8 cellular contexts compared by ENCODE assay signal in genomic region chr5:132425009-132425937, GRCh38. TPM values are rescaled to one million over a fixed set of nuclear protein-coding genes. Genes with fewer than 3 reads are reported as not detected.
DNase-seq lines count a peak whose midpoint lies in the region; ATAC-seq and TF ChIP-seq lines count a peak whose summit lies in the region.

No MANE protein-coding gene starts in this region.

- CTCF ChIA-PET in MCF 10A (lab: Yijun Ruan, JAX), result interaction anchor here (0.8 to 4.7 kb wide), 19 partner anchors 8 to 244 kb away, joined by 3 to 19 read pairs (median 5); partner anchors contain the start of genes IRF1 and SLC22A5

- no peaks in the 10 kb centered on the region for H3K9me3 ChIP-seq in aorta (ENCODE audit: control insufficient read depth, low read length)

- H3K9me3 Mint-ChIP-seq in MCF 10A (ENCODE audit: unreplicated experiment), result no peaks in the 10 kb centered on the region
- H3K9me3 Mint-ChIP-seq in naive thymus-derived CD8-positive, alpha-beta T cell, result no peaks in the 10 kb centered on the region

- no peaks in the 10 kb centered on the region for H3K27me3 Mint-ChIP-seq in MCF 10A (ENCODE audit: insufficient read depth, unreplicated experiment)
- H3K27me3 Mint-ChIP-seq in naive thymus-derived CD8-positive, alpha-beta T cell, result no peaks in the 10 kb centered on the region

- ATAC-seq in GM18907 (IDR thresholded peaks at IDR 0.05; ENCODE audit: unreplicated experiment) (peak; percentile 46), HG03066 (IDR thresholded peaks at IDR 0.05; ENCODE audit: low read depth, unreplicated experiment) (peak; percentile 46), aorta (ENCODE audit: low FRiP score) (peak; percentile 34)
- ATAC-seq in naive thymus-derived CD8-positive, alpha-beta T cell, result peak; percentile 75 to 77

- no peaks in the 10 kb centered on the region for H3K36me3 ChIP-seq in aorta (ENCODE audit: control insufficient read depth in 1 of 2, insufficient read depth in 2 of 2, low read length in 1 of 2)

- peak overlapping the region; percentile 43 for H3K27ac Mint-ChIP-seq in MCF 10A (ENCODE audit: low read depth, unreplicated experiment)
- H3K27ac Mint-ChIP-seq in naive thymus-derived CD8-positive, alpha-beta T cell, result peak overlapping the region; percentile 91 to 100 (median 98)

- H3K4me3 ChIP-seq in aorta (ENCODE audit: low read length in 2 of 2), result no peak overlapping the region

- POLR2A ChIA-PET in MCF 10A (lab: Yijun Ruan, JAX), result interaction anchor here (0.6 to 7.7 kb wide), 11 partner anchors 10 to 1199 kb away, joined by 3 to 67 read pairs (median 9); partner anchors contain the start of gene IRF1
- POLR2A ChIA-PET in naive thymus-derived CD8-positive, alpha-beta T cell (lab: Charles Lee), result interaction anchor here (0.5 to 12.3 kb wide), 12 partner anchors 10 to 1534 kb away, joined by 3 to 274 read pairs (median 26); partner anchors contain the start of gene IRF1

- no peak overlapping the region for H3K4me3 Mint-ChIP-seq in MCF 10A (ENCODE audit: unreplicated experiment)
- H3K4me3 Mint-ChIP-seq in naive thymus-derived CD8-positive, alpha-beta T cell, result peak overlapping the region; percentile 54 to 90 (median 78)

- peaks cover 0 to 10% of the 10 kb centered on the region in 2 donors for H3K4me1 ChIP-seq in aorta (ENCODE audit: control insufficient read depth in 1 of 2, insufficient read depth in 2 of 2, low read length in 2 of 2)

- 34 to 37% methylated on average over 8 of the region's 8 CpGs for WGBS in aorta, 2 donors

- BruUV-seq in MCF 10A (replicated peaks; lab: Mats Ljungman, UMichigan), result TSS peak; percentile 98

- peaks cover 6% of the 10 kb centered on the region for H3K36me3 Mint-ChIP-seq in MCF 10A (ENCODE audit: insufficient read depth, unreplicated experiment)
- peaks cover 0 to 18% (median 6%) of the 10 kb centered on the region in 3 donors for H3K36me3 Mint-ChIP-seq in naive thymus-derived CD8-positive, alpha-beta T cell

- TF ChIP-seq CTCF in MCF 10A (IDR thresholded peaks at IDR 0.05; ENCODE audit: unreplicated experiment), result no peak

- H3K4me1 Mint-ChIP-seq in MCF 10A (ENCODE audit: insufficient read depth, unreplicated experiment), result peaks cover 52% of the 10 kb centered on the region
- peaks cover 56 to 100% (median 99%) of the 10 kb centered on the region in 4 donors for H3K4me1 Mint-ChIP-seq in naive thymus-derived CD8-positive, alpha-beta T cell

- intact Hi-C loops in MCF 10A (cut with micrococcal nuclease), result no loop called here
- intact Hi-C loops in aorta (cut with DNase I), result no loop called here

- peak overlapping the region in 1 of 2 donors; percentile 25 for H3K27ac ChIP-seq in aorta (ENCODE audit: low read depth in 1 of 2, low read length in 2 of 2)

- H3K27me3 ChIP-seq in aorta (ENCODE audit: control insufficient read depth in 1 of 2, insufficient read depth in 2 of 2, low read length in 1 of 2), result no peaks in the 10 kb centered on the region

- peak; percentile 73 for DNase-seq in T-helper 22 cell (ENCODE audit: low read depth)
- peak; percentile 67 for DNase-seq in MCF 10A (ENCODE audit: unreplicated experiment)
- DNase-seq in naive thymus-derived CD8-positive, alpha-beta T cell, result peak; percentile 22 to 81 (median 62)
- DNase-seq in aorta, result no peak
- DNase-seq in NCI-H2227 treated with DMSO at 0.1 percent for 48 hours (lab: John Stamatoyannopoulos, UW), result no peak
- DNase-seq in NCI-H1417 treated with DMSO at 0.1 percent for 48 hours (lab: John Stamatoyannopoulos, UW), result no peak

RNA-seq across cellular contexts. Expression of gene SLC22A5, which starts 55.8 kb away (rescaled TPM):
- total RNA-seq in MCF 10A (2022), result 122 and 167 TPM in 2 replicates
- 10 to 100 TPM in 1 of 2 experiments, 1 to 10 TPM in 1; 9.9 to 11.1 TPM for total RNA-seq in naive thymus-derived CD8-positive, alpha-beta T cell
- 1 to 10 TPM; 1.9 to 3.2 (median 2.0) TPM for polyA plus RNA-seq in naive thymus-derived CD8-positive, alpha-beta T cell
- 10 to 100 TPM in 1 of 2 donors, 1 to 10 TPM in 1; 8.6 to 14.4 TPM for total RNA-seq in aorta
- polyA plus RNA-seq in aorta, result 1 to 10 TPM; 7.6 to 8.9 TPM

Comparison
In these comparisons a context has a peak if more than half of its experiments do, and no peak if none do; other contexts are left out.
1. DNase-seq: peak in T-helper 22 cell (single experiment), MCF 10A (single experiment) and naive thymus-derived CD8-positive, alpha-beta T cell (10 of 10); none in aorta (0 of 2), NCI-H2227 treated with DMSO at 0.1 percent for 48 hours (single experiment) and NCI-H1417 treated with DMSO at 0.1 percent for 48 hours (single experiment).
2. Peak in every context shown above with its lines, with median percentiles within 50 percentile points of each other: ATAC-seq.